12 cellular contexts compared by ENCODE assay signal in the genomic region with DNA sequence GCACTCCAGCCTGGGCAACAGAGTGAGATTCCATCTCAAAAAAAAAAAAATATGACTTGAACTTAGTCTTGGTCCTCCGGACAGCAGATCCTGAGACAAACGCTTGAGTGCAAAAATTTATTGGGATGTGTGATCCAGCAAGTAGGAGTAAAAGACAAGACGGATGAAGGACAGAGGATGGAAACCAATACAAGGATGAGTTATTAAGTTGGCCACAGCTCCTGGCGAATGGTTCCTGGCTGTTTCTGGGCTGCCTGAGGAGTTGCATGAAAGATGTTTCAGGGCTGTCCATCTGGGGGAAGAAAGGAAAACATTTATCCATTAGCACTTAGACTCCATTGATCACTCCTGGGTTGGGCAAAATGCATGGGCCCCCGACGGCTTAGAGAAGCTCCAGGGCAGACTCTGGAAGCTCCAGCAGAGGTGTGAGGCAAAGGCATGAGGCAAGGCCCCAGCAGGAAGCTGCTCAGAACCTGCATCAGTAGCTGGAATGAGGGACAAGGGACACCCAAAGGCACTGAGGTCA.
"Had no signal": no experiment of that assay in that cellular context is flagged by ENCODE, and none has a peak within 500 bp of the region (broad histone marks: within the 10 kb centered on the region; RNA-seq: fewer than 3 reads in every experiment).

No MANE protein-coding gene starts in this region.

- H3K9me3 ChIP-seq: esophagus squamous epithelium, neutrophil had no signal

- H3K27me3 Mint-ChIP-seq: activated CD8-positive, alpha-beta memory T cell treated with anti-CD3 and anti-CD28 coated beads, Interleukin-2, amount 10 ng/mL, durations not matched to agents 7 days and 5 days; activated T-cell treated with anti-CD3 and anti-CD28 coated beads, Interleukin-2, amount 50 U/mL, for 24 hours had no signal

- H3K27me3 ChIP-seq: brain microvascular endothelial cell, esophagus squamous epithelium, neutrophil had no signal

- H3K36me3 Mint-ChIP-seq: activated CD8-positive, alpha-beta memory T cell treated with anti-CD3 and anti-CD28 coated beads, Interleukin-2, amount 10 ng/mL, durations not matched to agents 7 days and 5 days; activated naive CD4-positive, alpha-beta T cell treated with anti-CD3 and anti-CD28 coated beads, Interleukin-2, amount 50 U/mL, for 72 hours had no signal

- H3K27ac ChIP-seq: brain microvascular endothelial cell, neutrophil had no signal

- H3K36me3 ChIP-seq: brain microvascular endothelial cell, esophagus squamous epithelium, neutrophil had no signal

- ATAC-seq: activated CD8-positive, alpha-beta memory T cell treated with anti-CD3 and anti-CD28 coated beads, Interleukin-2, amount 10 ng/mL, durations not matched to agents 7 days and 5 days; activated naive CD4-positive, alpha-beta T cell treated with anti-CD3 and anti-CD28 coated beads, Interleukin-2, amount 50 U/mL, for 72 hours had no signal

- H3K4me3 ChIP-seq: esophagus squamous epithelium had no signal

- DNase-seq: activated CD4-positive, alpha-beta T cell treated with anti-CD3 and anti-CD28 coated beads, Interleukin-2, amount 50 U/mL, for 1 hour; activated CD8-positive, alpha-beta memory T cell treated with anti-CD3 and anti-CD28 coated beads, Interleukin-2, amount 10 ng/mL, durations not matched to agents 7 days and 5 days; activated effector memory CD4-positive, alpha-beta T cell treated with anti-CD3 and anti-CD28 coated beads, Interleukin-2, amount 50 U/mL, for 16 hours; activated T-cell treated with anti-CD3 and anti-CD28 coated beads, Interleukin-2, amount 50 U/mL, for 24 hours; amniotic stem cell; esophagus squamous epithelium; stimulated activated CD4-positive, alpha-beta T cell treated with anti-CD3 and anti-CD28 coated beads, Interleukin-12 subunit alpha, Interleukin-12 subunit beta, amount 100 ng/mL, for 4 hours; stimulated activated naive CD4-positive, alpha-beta T cell treated with Interleukin-2 at 50 U/mL for 16 hours; T-helper 2 cell had no signal

- H3K4me3 Mint-ChIP-seq: activated CD8-positive, alpha-beta memory T cell treated with anti-CD3 and anti-CD28 coated beads, Interleukin-2, amount 10 ng/mL, durations not matched to agents 7 days and 5 days; activated T-cell treated with anti-CD3 and anti-CD28 coated beads, Interleukin-2, amount 50 U/mL, for 24 hours had no signal

- H3K9me3 Mint-ChIP-seq: activated naive CD4-positive, alpha-beta T cell treated with anti-CD3 and anti-CD28 coated beads, Interleukin-2, amount 50 U/mL, for 72 hours; activated T-cell treated with anti-CD3 and anti-CD28 coated beads, Interleukin-2, amount 50 U/mL, for 24 hours had no signal

- H3K27ac Mint-ChIP-seq: activated CD8-positive, alpha-beta memory T cell treated with anti-CD3 and anti-CD28 coated beads, Interleukin-2, amount 10 ng/mL, durations not matched to agents 7 days and 5 days; activated naive CD4-positive, alpha-beta T cell treated with anti-CD3 and anti-CD28 coated beads, Interleukin-2, amount 50 U/mL, for 72 hours; activated T-cell treated with anti-CD3 and anti-CD28 coated beads, Interleukin-2, amount 50 U/mL, for 24 hours had no signal
